In genomic region chr3:123344175-123344908, GRCh38 we compare ENCODE assay signal across 9 cellular contexts.
DNase-seq lines count a peak whose midpoint lies in the region; ATAC-seq, FAIRE-seq and TF ChIP-seq lines count a peak whose summit lies in the region.
"Had no signal": no experiment of that assay in that cellular context is flagged by ENCODE, and none has a peak within 500 bp of the region (broad histone marks: within the 10 kb centered on the region; RNA-seq: fewer than 3 reads in every experiment).

No MANE protein-coding gene starts in this region.

- DNase-seq in AG04449 (ENCODE audit: low read depth, low spot score) (peak; percentile 19), astrocyte of the hippocampus (ENCODE audit: low read depth, low spot score) (peak; percentile 56), HepG2 (ENCODE audit: low spot score) (no peak), NCI-H510A (lab: John Stamatoyannopoulos, UW) (no peak)
- DNase-seq: NCI-H1436 had no signal

- intact Hi-C loops in HepG2 (cut with micrococcal nuclease; ENCODE audit: unreplicated experiment) = no loop called here

- CTCF ChIA-PET in AG04449 (lab: Yijun Ruan, JAX) = interaction anchor here (0.7 to 3.4 kb wide), 3 partner anchors 15 to 216 kb away, joined by 4 to 9 read pairs (median 6); no protein-coding TSS in a partner anchor
- CTCF ChIA-PET in HepG2 (lab: Yijun Ruan, JAX; ENCODE audit: low intra/inter-chr PET ratio, low total read pairs) = no interaction called here

- TF ChIP-seq POLR2A in HepG2 (IDR thresholded peaks at IDR 0.05; ENCODE audit: insufficient read depth in 1 of 2, low read depth in 2 of 2, low read length in 2 of 2) = no peak

- 38% methylated on average over 6 of the region's 6 CpGs for WGBS in HepG2 (ENCODE audit: low lambda C conversion rate)

- no peak for TF ChIP-seq RAD21 in HepG2 (CRISPR knock-in tag; IDR thresholded peaks at IDR 0.05)

- no peaks in the 10 kb centered on the region for H4K20me1 ChIP-seq in HepG2 (ENCODE audit: insufficient read depth, low read length)

- peak; percentile 67 for ATAC-seq in HG03432 (IDR thresholded peaks at IDR 0.05; ENCODE audit: unreplicated experiment)
- no peak for ATAC-seq in HepG2
- no peak for ATAC-seq in GM18870 (IDR thresholded peaks at IDR 0.05; ENCODE audit: unreplicated experiment)
- no peak for ATAC-seq in HG03025 (IDR thresholded peaks at IDR 0.05; ENCODE audit: low FRiP score, unreplicated experiment)
- no peak for ATAC-seq in GM18511 (IDR thresholded peaks at IDR 0.05; ENCODE audit: unreplicated experiment)

- POLR2A ChIA-PET in AG04449 (lab: Yijun Ruan, JAX) = no interaction called here
- POLR2A ChIA-PET in HepG2 (lab: Yijun Ruan, JAX) = no interaction called here

- no peaks in the 10 kb centered on the region for H3K79me2 ChIP-seq in HepG2 (ENCODE audit: insufficient read depth, low read length)

- H2AFZ ChIP-seq in HepG2 (ENCODE audit: low read length) = no peak overlapping the region

- no peaks in the 10 kb centered on the region for H3K4me1 ChIP-seq in HepG2 (ENCODE audit: insufficient read depth, low read length)

- peaks cover 1 to 21% of the 10 kb centered on the region in 2 experiments; a peak in 3 of 5 replicates for H3K27me3 ChIP-seq in HepG2 (ENCODE audit: control insufficient read depth in 1 of 2, insufficient read depth in 2 of 2, low read length in 2 of 2)

- TF ChIP-seq CTCF in AG04449 (IDR thresholded peaks at IDR 0.05; ENCODE audit: insufficient read depth, low read length, missing control alignments) (no peak), HepG2 (CRISPR knock-in tag; IDR thresholded peaks at IDR 0.05) (no peak)

- in situ Hi-C loops in HepG2 (cut with HindIII; ENCODE audit: extremely low pct_ligation_motif_present, low pct_unique_long_range_greater_than_20kb) = no loop called here

- no peaks in the 10 kb centered on the region for H3K9me3 ChIP-seq in HepG2 (ENCODE audit: low read length)

- no peaks in the 10 kb centered on the region for H3K36me3 ChIP-seq in HepG2 (replicated peaks in 1 of 2; ENCODE audit: control insufficient read depth in 1 of 2, insufficient read depth in 2 of 2, low read length in 2 of 2)

- no peak overlapping the region for H3K27ac ChIP-seq in HepG2 (ENCODE audit: extremely low read length, insufficient read depth, low read length)

- TF ChIP-seq EP300 in HepG2 (IDR thresholded peaks at IDR 0.05; ENCODE audit: low read depth in 2 of 2, low read length in 2 of 2) = no peak
- no peak for TF ChIP-seq EP300 in HepG2 (CRISPR knock-in tag; IDR thresholded peaks at IDR 0.05; ENCODE audit: borderline replicate concordance)

- BruUV-seq in HepG2 (replicated peaks; lab: Mats Ljungman, UMichigan) = no TSS peak

- no peak overlapping the region for H3K9ac ChIP-seq in HepG2 (ENCODE audit: insufficient read depth, low read depth, low read length)

- H3K4me2 ChIP-seq in HepG2 (ENCODE audit: low read depth, low read length) = no peak overlapping the region

- H3K4me3 ChIP-seq in AG04449 (ENCODE audit: low read depth, low read length) (no peak overlapping the region), HepG2 (replicated peaks in 1 of 3; ENCODE audit: insufficient read depth in 1 of 3, low read depth in 2 of 3, low read length in 3 of 3) (no peak overlapping the region)

- no peak for FAIRE-seq in HepG2 (lab: Jason Lieb, UNC)

TF ChIP-seq in HepG2, 621 proteins besides CTCF, POLR2A, EP300 and RAD21:
- TF ChIP-seq PPARG (CRISPR knock-in tag; conservative IDR thresholded peaks at IDR 0.05) = no peak
- TF ChIP-seq ATF7 (IDR thresholded peaks at IDR 0.05) = peak; percentile 49; the same call in 1 of the 2 replicates
- TF ChIP-seq ATF7 (CRISPR knock-in tag; IDR thresholded peaks at IDR 0.05) = no peak
- TF ChIP-seq SOX6 (IDR thresholded peaks at IDR 0.05) = no peak
- no peak for TF ChIP-seq SOX6 (CRISPR knock-in tag; IDR thresholded peaks at IDR 0.05)

Comparison
In these comparisons a context has a peak if more than half of its experiments do, and no peak if none do; other contexts are left out.
1. DNase-seq: peak in AG04449 (single experiment) and astrocyte of the hippocampus (single experiment); none in HepG2 (single experiment) and NCI-H510A (single experiment).